ENCODE assay signal across 8 cellular contexts in the genomic region with DNA sequence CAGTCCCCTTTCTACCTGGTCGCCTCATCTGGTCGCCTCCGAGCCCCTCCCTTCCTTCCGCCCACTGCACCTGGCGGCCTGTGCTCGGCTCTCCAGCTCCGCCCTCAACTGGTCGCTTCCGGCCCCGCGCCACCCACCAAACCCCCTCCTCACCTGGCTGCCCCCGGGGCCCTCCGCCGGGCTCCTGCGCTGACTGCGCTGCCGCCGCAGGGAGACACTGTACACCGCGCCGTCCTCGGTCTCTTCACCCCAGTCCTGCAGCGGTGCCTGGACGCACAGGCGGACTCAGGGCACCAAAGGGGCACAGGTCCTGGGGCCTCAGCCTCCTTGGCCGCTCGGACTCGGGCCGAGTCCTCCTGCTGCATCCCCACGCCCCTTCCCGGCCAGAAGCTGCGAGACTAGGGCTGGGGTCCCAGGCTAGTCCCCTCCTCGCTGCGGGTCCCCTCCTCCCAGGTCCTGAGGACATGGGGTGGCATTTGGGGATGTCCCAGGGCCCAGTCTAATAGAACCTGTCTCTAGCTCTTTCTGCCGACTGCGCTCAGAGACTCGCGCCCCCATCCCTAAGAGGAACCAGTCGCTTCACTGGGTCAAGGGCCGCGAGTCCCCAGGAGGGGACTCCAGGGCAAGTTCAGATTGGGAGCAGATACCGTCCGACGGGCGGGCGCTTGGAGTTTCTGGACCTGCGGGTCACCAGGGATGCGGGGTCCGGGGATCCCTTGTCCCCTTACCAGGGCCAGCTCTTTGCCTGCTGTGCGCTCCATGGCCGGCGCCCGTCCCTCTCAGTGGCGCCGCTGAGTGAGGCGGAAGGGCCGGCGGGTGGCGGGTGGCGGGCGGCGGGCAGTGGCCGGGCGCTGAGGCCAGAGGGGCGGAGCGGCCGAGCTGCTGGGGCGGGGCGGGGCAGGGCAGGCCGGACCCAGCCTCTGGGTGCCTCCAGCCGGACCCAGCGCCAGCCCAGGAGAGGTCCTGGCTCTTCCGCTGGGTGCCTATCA. TPM values are rescaled to one million over a fixed set of nuclear protein-coding genes. Genes with fewer than 3 reads are reported as not detected.
DNase-seq lines count a peak whose midpoint lies in the region; ATAC-seq lines count a peak whose summit lies in the region.

A gene with protein sequence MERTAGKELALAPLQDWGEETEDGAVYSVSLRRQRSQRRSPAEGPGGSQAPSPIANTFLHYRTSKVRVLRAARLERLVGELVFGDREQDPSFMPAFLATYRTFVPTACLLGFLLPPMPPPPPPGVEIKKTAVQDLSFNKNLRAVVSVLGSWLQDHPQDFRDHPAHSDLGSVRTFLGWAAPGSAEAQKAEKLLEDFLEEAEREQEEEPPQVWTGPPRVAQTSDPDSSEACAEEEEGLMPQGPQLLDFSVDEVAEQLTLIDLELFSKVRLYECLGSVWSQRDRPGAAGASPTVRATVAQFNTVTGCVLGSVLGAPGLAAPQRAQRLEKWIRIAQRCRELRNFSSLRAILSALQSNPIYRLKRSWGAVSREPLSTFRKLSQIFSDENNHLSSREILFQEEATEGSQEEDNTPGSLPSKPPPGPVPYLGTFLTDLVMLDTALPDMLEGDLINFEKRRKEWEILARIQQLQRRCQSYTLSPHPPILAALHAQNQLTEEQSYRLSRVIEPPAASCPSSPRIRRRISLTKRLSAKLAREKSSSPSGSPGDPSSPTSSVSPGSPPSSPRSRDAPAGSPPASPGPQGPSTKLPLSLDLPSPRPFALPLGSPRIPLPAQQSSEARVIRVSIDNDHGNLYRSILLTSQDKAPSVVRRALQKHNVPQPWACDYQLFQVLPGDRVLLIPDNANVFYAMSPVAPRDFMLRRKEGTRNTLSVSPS (minus strand): TSS at position 797 of the 989 bp plus-strand sequence. CDS start 36 bp downstream, at position 761.

- peak within 1 kb of the TSS; percentile 85 for H3K56ac ChIP-seq in mesendoderm (ENCODE audit: low read length)

- peak within 1 kb of the TSS in 3 of 4 donors; percentile 33 to 58 (median 52) for H3K4me3 Mint-ChIP-seq in CD4-positive, CD25-positive, alpha-beta regulatory T cell
- H3K4me3 Mint-ChIP-seq in central memory CD8-positive, alpha-beta T cell = peak within 1 kb of the TSS; percentile 48

- peaks cover 9% of the 10 kb centered on the region for H3K27me3 ChIP-seq in CD4-positive, CD25-positive, alpha-beta regulatory T cell (ENCODE audit: control insufficient read depth, insufficient read depth, low read length)
- H3K27me3 ChIP-seq in mesendoderm (ENCODE audit: insufficient read depth, low read length, poor library complexity) = peaks cover 3% of the 10 kb centered on the region

- peak within 1 kb of the TSS; percentile 74 for H3K9ac ChIP-seq in mesendoderm (ENCODE audit: low read length)

- peak within 1 kb of the TSS; percentile 95 for H3K4me2 ChIP-seq in mesendoderm (ENCODE audit: low read length)

- no peak within 1 kb of the TSS for H2BK120ac ChIP-seq in mesendoderm (ENCODE audit: low read depth, low read length)

- H3K9me3 ChIP-seq in CD4-positive, CD25-positive, alpha-beta regulatory T cell (ENCODE audit: control insufficient read depth in 2 of 2, low read length in 2 of 2) = no peaks in the 10 kb centered on the region

- H3K27me3 Mint-ChIP-seq in CD4-positive, CD25-positive, alpha-beta regulatory T cell = peaks cover 72% of the 10 kb centered on the region
- H3K27me3 Mint-ChIP-seq in central memory CD8-positive, alpha-beta T cell = peaks cover 79% of the 10 kb centered on the region

- DNase-seq in CD4-positive, CD25-positive, alpha-beta regulatory T cell = no peak
- DNase-seq in NCI-H1105 treated with DMSO at 0.1 percent for 48 hours (lab: John Stamatoyannopoulos, UW) = peak; percentile 56
- DNase-seq in central memory CD8-positive, alpha-beta T cell (ENCODE audit: low spot score in 2 of 2) = no peak
- DNase-seq in mesendoderm = peak; percentile 75
- no peak for DNase-seq in KG1 (lab: John Stamatoyannopoulos, UW)
- DNase-seq in activated CD8-positive, alpha-beta memory T cell treated with anti-CD3 and anti-CD28 coated beads for 24 hours = no peak
- DNase-seq in NCI-H1048 (lab: John Stamatoyannopoulos, UW) = no peak
- DNase-seq in stimulated activated CD4-positive, alpha-beta T cell treated with anti-CD3 and anti-CD28 coated beads, Interleukin-15, amount 100 ng/mL, for 24 hours = no peak

- no peak within 1 kb of the TSS for H3K4ac ChIP-seq in mesendoderm (ENCODE audit: low read depth, low read length)

- H3K27ac ChIP-seq in CD4-positive, CD25-positive, alpha-beta regulatory T cell (ENCODE audit: insufficient read depth, low read length, poor library complexity, severe bottlenecking) = no peak within 1 kb of the TSS
- no peak within 1 kb of the TSS for H3K27ac ChIP-seq in mesendoderm (ENCODE audit: low read depth, low read length)

- peaks cover 0 to 46% (median 19%) of the 10 kb centered on the region in 4 donors for H3K4me1 Mint-ChIP-seq in CD4-positive, CD25-positive, alpha-beta regulatory T cell
- peaks cover 35% of the 10 kb centered on the region for H3K4me1 Mint-ChIP-seq in central memory CD8-positive, alpha-beta T cell

- no peak for ATAC-seq in CD4-positive, CD25-positive, alpha-beta regulatory T cell (ENCODE audit: low read depth in 2 of 2)
- ATAC-seq in central memory CD8-positive, alpha-beta T cell (replicated peaks; ENCODE audit: extremely low read depth, poor library complexity, severe bottlenecking) = no peak

- H3K18ac ChIP-seq in mesendoderm (ENCODE audit: low read length) = peak within 1 kb of the TSS; percentile 82

- no peaks in the 10 kb centered on the region for H3K79me2 ChIP-seq in mesendoderm (ENCODE audit: control insufficient read depth, insufficient read depth, low read length)

- H3K23ac ChIP-seq in mesendoderm (ENCODE audit: low read length) = no peak within 1 kb of the TSS

- H2AK5ac ChIP-seq in mesendoderm (ENCODE audit: low read length) = no peak within 1 kb of the TSS

- H3K4me1 ChIP-seq in CD4-positive, CD25-positive, alpha-beta regulatory T cell (ENCODE audit: control insufficient read depth, insufficient read depth, low read length, poor library complexity, severe bottlenecking) = peaks cover 51% of the 10 kb centered on the region
- H3K4me1 ChIP-seq in mesendoderm (ENCODE audit: control insufficient read depth, low read depth, low read length) = peaks cover 2% of the 10 kb centered on the region

- no peaks in the 10 kb centered on the region for H3K9me3 Mint-ChIP-seq in CD4-positive, CD25-positive, alpha-beta regulatory T cell
- H3K9me3 Mint-ChIP-seq in central memory CD8-positive, alpha-beta T cell = no peaks in the 10 kb centered on the region

- H2BK15ac ChIP-seq in mesendoderm (replicated peaks; ENCODE audit: low read depth) = no peak within 1 kb of the TSS

- H4K5ac ChIP-seq in mesendoderm (ENCODE audit: low read length) = no peak within 1 kb of the TSS

- H3K27ac Mint-ChIP-seq in CD4-positive, CD25-positive, alpha-beta regulatory T cell = peak within 1 kb of the TSS in 1 of 3 donors; percentile 5
- H3K27ac Mint-ChIP-seq in central memory CD8-positive, alpha-beta T cell (ENCODE audit: low read depth) = no peak within 1 kb of the TSS

- H3K36me3 ChIP-seq in CD4-positive, CD25-positive, alpha-beta regulatory T cell (ENCODE audit: control insufficient read depth, insufficient read depth, low read length) = no peaks in the 10 kb centered on the region
- H3K36me3 ChIP-seq in mesendoderm (ENCODE audit: control insufficient read depth, insufficient read depth, low read length) = no peaks in the 10 kb centered on the region

- H3K4me3 ChIP-seq in CD4-positive, CD25-positive, alpha-beta regulatory T cell (ENCODE audit: low read depth, low read length) = no peak within 1 kb of the TSS
- peak within 1 kb of the TSS; percentile 56 for H3K4me3 ChIP-seq in mesendoderm (ENCODE audit: low read length)

- no peaks in the 10 kb centered on the region for H3K36me3 Mint-ChIP-seq in CD4-positive, CD25-positive, alpha-beta regulatory T cell
- no peaks in the 10 kb centered on the region for H3K36me3 Mint-ChIP-seq in central memory CD8-positive, alpha-beta T cell (ENCODE audit: insufficient read depth)

- WGBS in mesendoderm (ENCODE audit: extremely low coverage, insufficient coverage, low lambda C conversion rate) = no CpG with 5 or more reads among the region's 73 CpGs

- no peak within 1 kb of the TSS for H2BK5ac ChIP-seq in mesendoderm (ENCODE audit: low read length)

- no peaks in the 10 kb centered on the region for H3K79me1 ChIP-seq in mesendoderm (ENCODE audit: low read length)

- H4K8ac ChIP-seq in mesendoderm (ENCODE audit: low read depth, low read length) = no peak within 1 kb of the TSS

RNA-seq across cellular contexts. Expression of the gene that starts here (rescaled TPM):
- total RNA-seq in CD4-positive, CD25-positive, alpha-beta regulatory T cell = not detected
- not detected for polyA plus RNA-seq in CD4-positive, CD25-positive, alpha-beta regulatory T cell
- 10.4 TPM for polyA plus RNA-seq in mesendoderm (2013, experiment 1 of 2)
- polyA plus RNA-seq in mesendoderm (2013, experiment 2 of 2) = 9.7 TPM

Comparison
In these comparisons a context has a peak if more than half of its experiments do, and no peak if none do; other contexts are left out.
1. DNase-seq: peak in NCI-H1105 treated with DMSO at 0.1 percent for 48 hours (single experiment) and mesendoderm (single experiment); none in CD4-positive, CD25-positive, alpha-beta regulatory T cell (0 of 3), central memory CD8-positive, alpha-beta T cell (0 of 2), KG1 (single experiment), activated CD8-positive, alpha-beta memory T cell treated with anti-CD3 and anti-CD28 coated beads for 24 hours (single experiment), NCI-H1048 (single experiment) and stimulated activated CD4-positive, alpha-beta T cell treated with anti-CD3 and anti-CD28 coated beads, Interleukin-15, amount 100 ng/mL, for 24 hours (single experiment).